18 cellular contexts compared by ENCODE assay signal in the genomic region with DNA sequence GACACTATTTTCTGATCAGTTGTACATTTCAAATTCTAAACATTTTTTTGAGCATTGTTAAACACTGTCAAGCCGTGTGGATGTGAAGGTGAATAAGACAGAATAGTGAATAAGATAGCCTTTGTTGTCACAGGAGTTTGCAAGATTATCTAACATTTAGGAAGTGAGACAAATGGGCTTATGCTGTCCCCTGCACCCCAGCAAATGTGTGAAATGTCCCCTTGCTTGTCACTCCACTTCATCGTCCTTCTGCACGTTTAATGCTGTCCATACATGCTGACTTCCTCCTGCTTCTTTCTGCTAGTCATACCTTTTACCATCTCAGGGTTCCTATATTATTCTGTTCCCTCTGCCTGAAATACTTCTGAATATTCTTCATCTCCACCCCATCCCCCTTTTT.
DNase-seq lines count a peak whose midpoint lies in the region; ATAC-seq, FAIRE-seq and TF ChIP-seq lines count a peak whose summit lies in the region.
"Had no signal": no experiment of that assay in that cellular context is flagged by ENCODE, and none has a peak within 500 bp of the region (broad histone marks: within the 10 kb centered on the region; RNA-seq: fewer than 3 reads in every experiment).

No MANE protein-coding gene starts in this region.

- H3K9ac ChIP-seq in Karpas-422 (ENCODE audit: low read length) (0 out of 2 replicates have a peak overlapping the region, but pooled peaks have one; percentile 9), GM12878 (ENCODE audit: control insufficient read depth, insufficient read depth, low read length) (no peak overlapping the region)

- POLR2A ChIA-PET in GM12878 (lab: Charles Lee), result interaction anchor here (0.6 to 1.4 kb wide), 5 partner anchors 10 to 1196 kb away, joined by 3 to 5 read pairs (median 4); no protein-coding TSS in a partner anchor

- H3K27ac Mint-ChIP-seq in activated naive CD4-positive, alpha-beta T cell treated with anti-CD3 and anti-CD28 coated beads, Interleukin-2, amount 50 U/mL, for 24 hours, result peak overlapping the region; percentile 56
- H3K27ac Mint-ChIP-seq in activated naive CD4-positive, alpha-beta T cell treated with anti-CD3 and anti-CD28 coated beads, Interleukin-2, amount 50 U/mL, for 72 hours, result no peak overlapping the region

- TF ChIP-seq EP300 in GM12878 (IDR thresholded peaks at IDR 0.05; ENCODE audit: borderline replicate concordance in 1 of 2, control insufficient read depth in 1 of 2, low read depth in 2 of 2, low read length in 2 of 2), result 0 out of 4 replicates have a peak, but pooled peaks of 1 of the 2 experiments have one; percentile 6

- TF ChIP-seq RAD21 in GM12878 (IDR thresholded peaks at IDR 0.05; ENCODE audit: insufficient read depth, low read depth, low read length), result no peak

- no TSS peak for BruUV-seq in GM12878 (replicated peaks; lab: Mats Ljungman, UMichigan)

- H4K20me1 ChIP-seq in Karpas-422 (ENCODE audit: insufficient read depth, low read depth, low read length) (no peaks in the 10 kb centered on the region), GM12878 (ENCODE audit: control insufficient read depth, insufficient read depth) (no peaks in the 10 kb centered on the region), hepatocyte (ENCODE audit: insufficient read depth, poor library complexity, severe bottlenecking) (no peaks in the 10 kb centered on the region)

- H3K9me2 ChIP-seq in Karpas-422 (replicated peaks; ENCODE audit: insufficient read depth, low read length), result no peaks in the 10 kb centered on the region
- H3K9me2 ChIP-seq in hepatocyte (replicated peaks; ENCODE audit: insufficient read depth), result no peaks in the 10 kb centered on the region

- H3K36me3 ChIP-seq in Karpas-422 (ENCODE audit: insufficient read depth, low read length) (peaks cover 27% of the 10 kb centered on the region), GM12878 (ENCODE audit: control insufficient read depth in 2 of 2, insufficient read depth in 2 of 2, low read length in 1 of 2) (no peaks in the 10 kb centered on the region), spleen (peaks cover 0 to 18% (median 3%) of the 10 kb centered on the region in 6 donors), hepatocyte (replicated peaks; ENCODE audit: insufficient read depth, low read depth) (no peaks in the 10 kb centered on the region)
- H3K36me3 ChIP-seq: right lobe of liver had no signal

- H3K9me3 Mint-ChIP-seq in activated naive CD4-positive, alpha-beta T cell treated with anti-CD3 and anti-CD28 coated beads, Interleukin-2, amount 50 U/mL, for 24 hours, result no peaks in the 10 kb centered on the region
- H3K9me3 Mint-ChIP-seq in activated naive CD4-positive, alpha-beta T cell treated with anti-CD3 and anti-CD28 coated beads, Interleukin-2, amount 50 U/mL, for 72 hours, result no peaks in the 10 kb centered on the region

- H3K4me3 Mint-ChIP-seq in activated naive CD4-positive, alpha-beta T cell treated with anti-CD3 and anti-CD28 coated beads, Interleukin-2, amount 50 U/mL, for 24 hours, result no peak overlapping the region

- peaks cover 50% of the 10 kb centered on the region for H3K4me1 Mint-ChIP-seq in activated naive CD4-positive, alpha-beta T cell treated with anti-CD3 and anti-CD28 coated beads, Interleukin-2, amount 50 U/mL, for 24 hours

- in situ Hi-C loops in GM12878 (cut with MboI), result no loop called here

- FAIRE-seq in GM12878 (lab: Jason Lieb, UNC), result no peak
- FAIRE-seq: bronchial epithelial cell, kidney had no signal

- RAD21 ChIA-PET in GM12878 (lab: Charles Lee; ENCODE audit: unreplicated experiment), result interaction anchor here (1.4 to 1.6 kb wide), 3 partner anchors 56 to 114 kb away, joined by 3 to 5 read pairs (median 4); a partner anchor contains a TSS

- DNase-seq in activated naive CD4-positive, alpha-beta T cell treated with anti-CD3 and anti-CD28 coated beads, Interleukin-2, amount 50 U/mL, for 72 hours (ENCODE audit: low spot score in 2 of 2), result no peak
- no peak for DNase-seq in Karpas-422
- no peak for DNase-seq in GM12878 (ENCODE audit: low read depth, low spot score)
- no peak for DNase-seq in spleen
- no peak for DNase-seq in NCI-H2029 (lab: John Stamatoyannopoulos, UW)
- DNase-seq in inferior parietal cortex (ENCODE audit: extremely low spot score), result no peak
- no peak for DNase-seq in hepatocyte (ENCODE audit: low spot score)
- DNase-seq: activated CD4-positive, CD25-positive, alpha-beta regulatory T cell; activated naive CD4-positive, alpha-beta T cell treated with anti-CD3 and anti-CD28 coated beads, Interleukin-2, amount 50 U/mL, for 16 hours; kidney; NCI-H2029 treated with DMSO at 0.1 percent for 48 hours; NCI-H774; right lobe of liver; stimulated activated CD4-positive, alpha-beta T cell treated with anti-CD3 and anti-CD28 coated beads, Interleukin-2, amount 100 ng/mL, for 48 hours; testis had no signal

- H3K79me2 ChIP-seq in Karpas-422 (ENCODE audit: low read length) (peaks cover 92% of the 10 kb centered on the region), GM12878 (ENCODE audit: control insufficient read depth, insufficient read depth, low read length) (no peaks in the 10 kb centered on the region; the same call in 1 of the 2 replicates), hepatocyte (peaks cover 72% of the 10 kb centered on the region)

- H3K9me3 ChIP-seq in Karpas-422 (ENCODE audit: low read length) (no peaks in the 10 kb centered on the region), GM12878 (replicated peaks; ENCODE audit: control insufficient read depth, insufficient read depth, low read length) (no peaks in the 10 kb centered on the region; the same call in 2 of the 3 replicates), spleen (no peaks in the 10 kb centered on the region), hepatocyte (ENCODE audit: low read depth) (no peaks in the 10 kb centered on the region)
- H3K9me3 ChIP-seq: right lobe of liver, testis had no signal

- TF ChIP-seq POLR2A in GM12878 (IDR thresholded peaks at IDR 0.05; ENCODE audit: low read depth, low read length) (no peak), spleen (IDR thresholded peaks at IDR 0.05) (no peak)

- H3K4me2 ChIP-seq in Karpas-422 (ENCODE audit: low read depth, low read length, poor library complexity, severe bottlenecking) (peak overlapping the region; percentile 25), GM12878 (ENCODE audit: control insufficient read depth, insufficient read depth) (no peak overlapping the region), hepatocyte (no peak overlapping the region)

- H3K4me3 ChIP-seq in Karpas-422 (ENCODE audit: low read length) (no peak overlapping the region), GM12878 (no peak overlapping the region), spleen (no peak overlapping the region), hepatocyte (no peak overlapping the region)
- H3K4me3 ChIP-seq: right lobe of liver, testis had no signal

- H3K27me3 Mint-ChIP-seq in activated naive CD4-positive, alpha-beta T cell treated with anti-CD3 and anti-CD28 coated beads, Interleukin-2, amount 50 U/mL, for 24 hours, result no peaks in the 10 kb centered on the region

- WGBS in GM12878 (ENCODE audit: insufficient coverage, insufficient replicate concordance, low lambda C conversion rate, missing lambda C conversion rate), result 58% methylated on average over 3 of the region's 3 CpGs
- 50 to 70% (median 58%) methylated on average over 3 of the region's 3 CpGs for WGBS in spleen, 5 donors
- WGBS in hepatocyte (ENCODE audit: low lambda C conversion rate, missing lambda C conversion rate), result 54% methylated on average over 3 of the region's 3 CpGs

- intact Hi-C loops in GM12878 (cut with micrococcal nuclease; ENCODE audit: unreplicated experiment) (no loop called here), spleen (cut with DNase I; ENCODE audit: low total_unique reads) (no loop called here)

- TF ChIP-seq CTCF in GM12878 (IDR thresholded peaks at IDR 0.05 in 2 of 3, conservative IDR thresholded peaks at IDR 0.05 in 1 of 3; ENCODE audit: control insufficient read depth in 2 of 3, extremely low read depth in 1 of 3, insufficient read depth in 1 of 3, low read depth in 3 of 3, low read length in 3 of 3) (no peak), spleen (IDR thresholded peaks at IDR 0.05 in 8 of 11, conservative IDR thresholded peaks at IDR 0.05 in 3 of 11) (no peak), hepatocyte (IDR thresholded peaks at IDR 0.05; ENCODE audit: poor library complexity) (no peak)

- H3K4me1 ChIP-seq in Karpas-422 (ENCODE audit: low read length) (peaks cover 43% of the 10 kb centered on the region), GM12878 (ENCODE audit: control insufficient read depth, insufficient read depth, low read length) (peaks cover 15% of the 10 kb centered on the region), spleen (peaks cover 17 to 46% (median 33%) of the 10 kb centered on the region in 6 donors), hepatocyte (ENCODE audit: insufficient read depth) (peaks cover 15% of the 10 kb centered on the region)

- H2AFZ ChIP-seq in Karpas-422 (ENCODE audit: low read length) (no peak overlapping the region), GM12878 (ENCODE audit: control insufficient read depth, low read depth, low read length) (no peak overlapping the region), hepatocyte (no peak overlapping the region)

- SMC1A ChIA-PET in GM12878 (lab: Charles Lee; ENCODE audit: uncharacterized antibody, unreplicated experiment), result interaction anchor here (1.0 to 2.1 kb wide), 6 partner anchors 9 to 101 kb away, joined by 3 to 7 read pairs (median 5); a partner anchor contains a TSS

- ATAC-seq in activated naive CD4-positive, alpha-beta T cell treated with anti-CD3 and anti-CD28 coated beads, Interleukin-2, amount 50 U/mL, for 72 hours, result no peak
- ATAC-seq in GM12878, result no peak
- ATAC-seq: HCT116, right lobe of liver had no signal

- H3K27ac ChIP-seq in Karpas-422 (ENCODE audit: low read length) (peak overlapping the region; percentile 86), GM12878 (ENCODE audit: control insufficient read depth, insufficient read depth) (peak overlapping the region; percentile 26; the same call in 1 of the 2 replicates), spleen (peak overlapping the region in 7 of 8 donors; percentile 10 to 80 (median 43)), hepatocyte (no peak overlapping the region)
- H3K27ac ChIP-seq: right lobe of liver, testis had no signal

- H3K27me3 ChIP-seq in Karpas-422 (ENCODE audit: low read length) (no peaks in the 10 kb centered on the region), GM12878 (replicated peaks in 1 of 2; ENCODE audit: control insufficient read depth in 2 of 2, insufficient read depth in 2 of 2, low read length in 1 of 2) (no peaks in the 10 kb centered on the region), spleen (replicated peaks in 1 of 7) (no peaks in the 10 kb centered on the region), hepatocyte (no peaks in the 10 kb centered on the region)
- H3K27me3 ChIP-seq: right lobe of liver, testis had no signal

- CTCF ChIA-PET in GM12878 (lab: Yijun Ruan, JAX), result interaction anchor here (0.6 to 1.4 kb wide), 7 partner anchors 10 to 116 kb away, joined by 3 to 8 read pairs (median 3); no protein-coding TSS in a partner anchor

- peaks cover 5% of the 10 kb centered on the region for H3K36me3 Mint-ChIP-seq in activated naive CD4-positive, alpha-beta T cell treated with anti-CD3 and anti-CD28 coated beads, Interleukin-2, amount 50 U/mL, for 24 hours
- peaks cover 0 to 12% of the 10 kb centered on the region in 2 donors for H3K36me3 Mint-ChIP-seq in activated naive CD4-positive, alpha-beta T cell treated with anti-CD3 and anti-CD28 coated beads, Interleukin-2, amount 50 U/mL, for 72 hours
